14 cellular contexts compared by ENCODE assay signal in the genomic region with DNA sequence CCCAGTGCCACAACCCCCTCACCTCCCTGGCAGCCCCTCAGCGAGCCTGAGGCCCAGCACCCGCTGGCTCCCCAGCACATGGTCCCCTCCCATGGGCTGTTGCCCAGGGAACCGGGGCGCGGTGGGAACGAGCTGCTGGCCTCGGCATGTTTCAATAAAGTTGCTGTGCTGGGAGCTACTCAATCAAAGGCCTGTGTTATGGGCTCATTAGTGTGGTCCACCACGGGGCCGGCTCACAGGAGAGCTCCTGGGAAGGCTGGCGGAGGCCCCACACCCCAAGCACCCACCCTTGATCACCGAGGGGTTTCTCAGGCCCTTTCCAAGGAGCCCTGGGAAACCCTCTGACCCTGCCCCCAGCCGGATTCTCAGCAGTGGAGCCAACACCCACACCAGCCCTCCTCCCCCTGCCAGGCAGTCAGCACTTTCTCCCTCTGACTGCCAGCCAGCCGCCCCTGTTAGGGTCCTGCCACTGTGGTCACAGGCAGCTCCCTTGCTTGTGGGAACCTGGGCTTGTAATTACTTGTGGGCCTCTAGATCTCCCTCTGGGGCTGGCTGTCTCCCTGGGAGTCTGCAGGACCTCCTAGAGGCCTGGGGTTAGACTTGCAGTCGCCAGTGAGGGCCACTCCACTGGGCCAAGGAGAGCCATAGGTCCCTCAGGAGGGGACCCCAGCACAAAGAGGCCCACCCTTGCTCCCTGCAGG. TPM values are rescaled to one million over a fixed set of nuclear protein-coding genes. Genes with fewer than 3 reads are reported as not detected.
DNase-seq lines count a peak whose midpoint lies in the region; FAIRE-seq and TF ChIP-seq lines count a peak whose summit lies in the region.
"Had no signal": no experiment of that assay in that cellular context is flagged by ENCODE, and none has a peak within 500 bp of the region (broad histone marks: within the 10 kb centered on the region; RNA-seq: fewer than 3 reads in every experiment).

No MANE protein-coding gene starts in this region.

- H3K27ac ChIP-seq in angular gyrus (ENCODE audit: low read depth, low read length) (peak overlapping the region; percentile 53), kidney (ENCODE audit: low read depth in 2 of 2, low read length in 2 of 2) (no peak overlapping the region), prostate gland (peak overlapping the region; percentile 16 to 39), transverse colon (peak overlapping the region; percentile 21 to 59 (median 42))

- H3K9ac ChIP-seq in kidney (ENCODE audit: low read length in 2 of 2) = no peak overlapping the region
- H3K9ac ChIP-seq: BLaER1 had no signal

- H3K9me3 ChIP-seq in kidney (ENCODE audit: control insufficient read depth in 1 of 2, low read length in 2 of 2) (no peaks in the 10 kb centered on the region), prostate gland (no peaks in the 10 kb centered on the region), transverse colon (no peaks in the 10 kb centered on the region)
- H3K9me3 ChIP-seq: breast epithelium had no signal

- peaks cover 0 to 17% of the 10 kb centered on the region in 2 donors for H3K36me3 ChIP-seq in kidney (ENCODE audit: control insufficient read depth in 1 of 2, insufficient read depth in 2 of 2, low read length in 2 of 2)
- no peaks in the 10 kb centered on the region for H3K36me3 ChIP-seq in prostate gland
- H3K36me3 ChIP-seq in transverse colon = peaks cover 0 to 3% (median 0%) of the 10 kb centered on the region in 4 donors
- H3K36me3 ChIP-seq: breast epithelium had no signal

- TF ChIP-seq EP300 in transverse colon (IDR thresholded peaks at IDR 0.05; ENCODE audit: low read depth) = no peak

- no peaks in the 10 kb centered on the region for H3K27me3 ChIP-seq in prostate gland (replicated peaks; ENCODE audit: insufficient read depth)
- H3K27me3 ChIP-seq in transverse colon = no peaks in the 10 kb centered on the region
- H3K27me3 ChIP-seq: BLaER1, breast epithelium had no signal

- intact Hi-C loops in kidney (cut with DNase I) = no loop called here
- intact Hi-C loops in prostate gland (cut with DNase I) = no loop called here
- intact Hi-C loops in transverse colon (cut with DNase I; ENCODE audit: low total_unique reads) = no loop called here

- WGBS in prostate gland = 58% methylated on average over 8 of the region's 14 CpGs
- 81% methylated on average over 5 of the region's 14 CpGs; no CpG with 5 or more reads in 1 of the 2 donors for WGBS in transverse colon (ENCODE audit: low coverage in 1 of 2), 2 donors

- TF ChIP-seq POLR2A in prostate gland (IDR thresholded peaks at IDR 0.05) (no peak), transverse colon (IDR thresholded peaks at IDR 0.05) (no peak)

- in situ Hi-C loops in transverse colon (cut with MboI; ENCODE audit: low pct_ligation_motif_present in 1 of 4, low pct_unique_long_range_greater_than_20kb in 1 of 4, low sequenced_read_pairs in 3 of 4) = no loop called here

- TF ChIP-seq CTCF in kidney (IDR thresholded peaks at IDR 0.05; ENCODE audit: borderline replicate concordance, extremely low read depth, insufficient read depth) (no peak), prostate gland (IDR thresholded peaks at IDR 0.05) (no peak), transverse colon (IDR thresholded peaks at IDR 0.05) (no peak)

- no peak overlapping the region for H3K4me3 ChIP-seq in kidney (ENCODE audit: low read length in 2 of 2)
- no peak overlapping the region for H3K4me3 ChIP-seq in prostate gland
- H3K4me3 ChIP-seq in transverse colon = no peak overlapping the region
- H3K4me3 ChIP-seq: BLaER1, breast epithelium had no signal

- FAIRE-seq in kidney (lab: Jason Lieb, UNC) = no peak

- DNase-seq in kidney (peak; percentile 65), prostate gland (ENCODE audit: low spot score) (no peak), transverse colon (no peak), amniotic stem cell (lab: John Stamatoyannopoulos, UW) (no peak), OCI-M2 (lab: John Stamatoyannopoulos, UW; ENCODE audit: unreplicated experiment) (no peak)
- DNase-seq in activated CD4-positive, CD25-positive, alpha-beta regulatory T cell (lab: John Stamatoyannopoulos, UW) = no peak
- DNase-seq: activated CD4-positive, alpha-beta T cell treated with anti-CD3 and anti-CD28 coated beads, Interleukin-2, amount 50 U/mL, for 4 hours; DND-41; islet precursor cell; NCI-H2081; SHP77 had no signal

- H3K4me1 ChIP-seq in kidney (ENCODE audit: control insufficient read depth in 1 of 2, insufficient read depth in 1 of 2, low read depth in 1 of 2, low read length in 2 of 2) (peaks cover 4 to 23% of the 10 kb centered on the region in 2 donors), prostate gland (replicated peaks) (peaks cover 35% of the 10 kb centered on the region), transverse colon (peaks cover 28 to 51% (median 30%) of the 10 kb centered on the region in 4 donors)

RNA-seq across cellular contexts. Expression of a gene that starts 24.8 kb away (rescaled TPM):
- total RNA-seq in kidney (198 TPM), prostate gland (100 to 1,000 TPM; 148 to 222 TPM), transverse colon (100 to 1,000 TPM in 1 of 4 donors, 10 to 100 TPM in 3; 59.1 to 108 (median 66.8) TPM)
- 160 TPM for polyA plus RNA-seq in kidney (ENCODE audit: insufficient read depth, low read depth, low replicate concordance)

Comparison
In these comparisons a context has a peak if more than half of its experiments do, and no peak if none do; other contexts are left out.
1. H3K27ac ChIP-seq: peak in angular gyrus (single experiment), prostate gland (2 of 2) and transverse colon (4 of 4); none in kidney (0 of 2).